ENCODE assay signal across 8 cellular contexts in the genomic region with DNA sequence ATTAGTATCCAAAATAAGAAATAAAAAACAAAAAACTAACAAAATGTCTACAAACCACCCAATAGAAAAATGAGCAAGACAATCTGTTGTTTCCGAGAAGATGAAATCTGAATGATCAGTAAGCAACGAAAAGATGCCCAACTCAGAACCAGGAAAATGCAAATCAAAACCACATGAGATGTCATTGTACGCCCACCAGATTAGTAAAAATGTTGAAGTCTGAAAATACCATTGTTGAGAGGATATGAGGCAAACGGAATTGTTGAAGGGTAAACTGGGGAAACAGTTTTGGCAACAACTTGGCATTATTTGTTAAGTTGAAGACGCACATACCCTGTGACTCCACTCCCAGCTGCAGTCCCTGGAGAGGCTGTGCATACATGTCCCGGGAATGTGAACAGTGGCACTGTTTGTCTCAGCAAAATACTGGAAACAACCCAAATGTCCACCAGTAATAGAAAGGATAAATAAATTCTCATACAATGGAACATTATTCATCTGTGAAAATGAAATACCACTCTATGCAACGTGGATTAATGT. TPM values are rescaled to one million over a fixed set of nuclear protein-coding genes. Genes with fewer than 3 reads are reported as not detected.
DNase-seq lines count a peak whose midpoint lies in the region; ATAC-seq and TF ChIP-seq lines count a peak whose summit lies in the region.

No MANE protein-coding gene starts in this region.

- CTCF ChIA-PET in T-cell (lab: Charles Lee) (no interaction called here), Caco-2 (lab: Charles Lee) (no interaction called here)

- no TSS peak for BruUV-seq in Caco-2 (replicated peaks; lab: Mats Ljungman, UMichigan)

- WGBS in esophagus muscularis mucosa = 53% methylated on average over 7 of the region's 7 CpGs

- H3K27me3 ChIP-seq in esophagus muscularis mucosa = no peaks in the 10 kb centered on the region
- H3K27me3 ChIP-seq in Caco-2 (replicated peaks; ENCODE audit: control insufficient read depth, insufficient read depth, low read length) = no peaks in the 10 kb centered on the region

- H3K27me3 Mint-ChIP-seq in T-cell = no peaks in the 10 kb centered on the region
- no peaks in the 10 kb centered on the region for H3K27me3 Mint-ChIP-seq in osteocyte (ENCODE audit: unreplicated experiment)
- H3K27me3 Mint-ChIP-seq in Caco-2 (ENCODE audit: insufficient read depth, unreplicated experiment) = no peaks in the 10 kb centered on the region

- H3K36me3 ChIP-seq in esophagus muscularis mucosa (peaks cover 0 to 27% (median 15%) of the 10 kb centered on the region in 4 donors), Caco-2 (ENCODE audit: control insufficient read depth, insufficient read depth, low read length) (no peaks in the 10 kb centered on the region; the same call in 1 of the 2 replicates)

- peak overlapping the region; percentile 84 to 90 for H3K27ac Mint-ChIP-seq in T-cell
- H3K27ac Mint-ChIP-seq in osteocyte (ENCODE audit: unreplicated experiment) = peak overlapping the region; percentile 66
- no peak overlapping the region for H3K27ac Mint-ChIP-seq in Caco-2 (ENCODE audit: unreplicated experiment)

- H3K4me3 Mint-ChIP-seq in T-cell (peak overlapping the region; percentile 60 to 68 (median 68)), osteocyte (ENCODE audit: unreplicated experiment) (no peak overlapping the region), Caco-2 (ENCODE audit: unreplicated experiment) (no peak overlapping the region)

- POLR2A ChIA-PET in T-cell (lab: Charles Lee) = interaction anchor here in 1 of 2 donors (0.8 kb wide), 1 partner anchor 132 kb away, joined by 3 read pairs; no protein-coding TSS in a partner anchor
- POLR2A ChIA-PET in Caco-2 (lab: Charles Lee) = no interaction called here

- H3K9me3 Mint-ChIP-seq in T-cell (no peaks in the 10 kb centered on the region), osteocyte (ENCODE audit: unreplicated experiment) (no peaks in the 10 kb centered on the region), Caco-2 (ENCODE audit: unreplicated experiment) (no peaks in the 10 kb centered on the region)

- H3K36me3 Mint-ChIP-seq in T-cell (peaks cover 26% of the 10 kb centered on the region), osteocyte (ENCODE audit: unreplicated experiment) (peaks cover 14% of the 10 kb centered on the region), Caco-2 (ENCODE audit: insufficient read depth, unreplicated experiment) (peaks cover 32% of the 10 kb centered on the region)

- no peak overlapping the region for H3K4me3 ChIP-seq in esophagus muscularis mucosa
- no peak overlapping the region for H3K4me3 ChIP-seq in Caco-2 (ENCODE audit: low read depth, low read length)

- H3K9me3 ChIP-seq in esophagus muscularis mucosa = no peaks in the 10 kb centered on the region
- no peaks in the 10 kb centered on the region for H3K9me3 ChIP-seq in Caco-2

- TF ChIP-seq EP300 in esophagus muscularis mucosa (IDR thresholded peaks at IDR 0.05) = no peak

- TF ChIP-seq POLR2A in esophagus muscularis mucosa (IDR thresholded peaks at IDR 0.05; ENCODE audit: low read depth) = no peak

- TF ChIP-seq CTCF in esophagus muscularis mucosa (IDR thresholded peaks at IDR 0.05) (no peak), osteocyte (IDR thresholded peaks at IDR 0.05) (no peak), Caco-2 (IDR thresholded peaks at IDR 0.05; ENCODE audit: insufficient read depth in 1 of 2, low read depth in 1 of 2, low read length in 1 of 2, severe bottlenecking in 1 of 2, unreplicated experiment in 1 of 2) (no peak)

- no peak for ATAC-seq in T-cell (replicated peaks in 1 of 4)

- H3K4me1 ChIP-seq in esophagus muscularis mucosa (peaks cover 19 to 68% (median 59%) of the 10 kb centered on the region in 4 donors), Caco-2 (no peaks in the 10 kb centered on the region)

- DNase-seq in EL = peak; percentile 59
- no peak for DNase-seq in T-cell
- DNase-seq in esophagus muscularis mucosa (ENCODE audit: extremely low spot score) = no peak
- DNase-seq in osteocyte (ENCODE audit: extremely low spot score, unreplicated experiment) = no peak
- DNase-seq in NCI-H1930 (lab: John Stamatoyannopoulos, UW) = no peak
- no peak for DNase-seq in Caco-2
- no peak for DNase-seq in SW480 (ENCODE audit: low spot score)
- no peak for DNase-seq in GF-D8 (lab: John Stamatoyannopoulos, UW)

- H3K27ac ChIP-seq in esophagus muscularis mucosa (replicated peaks in 1 of 4) = peak overlapping the region; percentile 36 to 66 (median 58)

- H3K4me1 Mint-ChIP-seq in T-cell (peaks cover 67 to 75% (median 70%) of the 10 kb centered on the region in 3 donors), osteocyte (ENCODE audit: unreplicated experiment) (peaks cover 37% of the 10 kb centered on the region), Caco-2 (ENCODE audit: low read depth, unreplicated experiment) (no peaks in the 10 kb centered on the region)

- intact Hi-C loops in esophagus muscularis mucosa (cut with DNase I) = no loop called here
- intact Hi-C loops in Caco-2 (cut with micrococcal nuclease; ENCODE audit: unreplicated experiment) = no loop called here

RNA-seq across cellular contexts. Expression of gene ZBTB17, which starts 10.6 kb away (rescaled TPM):
- total RNA-seq in T-cell (10 to 100 TPM; 66.6 to 82.6 (median 78.3) TPM), esophagus muscularis mucosa (10 to 100 TPM; 29.5 to 40.8 (median 34.6) TPM), osteocyte (34.7 and 37.2 TPM in 2 replicates), Caco-2 (2022) (21.5 and 23.5 TPM in 2 replicates)

RNA-seq across cellular contexts. Expression of gene SRARP, which starts 38.7 kb away (rescaled TPM):
- total RNA-seq in T-cell = not detected
- total RNA-seq in esophagus muscularis mucosa = not detected
- not detected in 2 replicates for total RNA-seq in osteocyte
- 0.16 TPM in 1 of 2 replicates, not detected in the other for total RNA-seq in Caco-2 (2022)

RNA-seq across cellular contexts. Expression of gene HSPB7, which starts 52.5 kb away (rescaled TPM):
- under 1 TPM in 1 of 5 donors, not detected in 4; 0.19 TPM for total RNA-seq in T-cell
- total RNA-seq in esophagus muscularis mucosa = 100 to 1,000 TPM; 111 to 408 (median 279) TPM
- total RNA-seq in osteocyte = 3.4 and 4.2 TPM in 2 replicates
- not detected in 2 replicates for total RNA-seq in Caco-2 (2022)

RNA-seq across cellular contexts. Expression of gene CLCNKA, which starts 56.5 kb away (rescaled TPM):
- total RNA-seq in T-cell (not detected), esophagus muscularis mucosa (under 1 TPM in 3 of 4 donors, not detected in 1; 0.17 to 0.42 (median 0.33) TPM), osteocyte (not detected in 2 replicates), Caco-2 (2022) (0.46 TPM in 1 of 2 replicates, not detected in the other)

Comparison
In these comparisons a context has a peak if more than half of its experiments do, and no peak if none do; other contexts are left out.
1. H3K4me3 Mint-ChIP-seq: peak in T-cell (3 of 3); none in osteocyte (single experiment) and Caco-2 (single experiment).
2. RNA of gene HSPB7, which starts 52.5 kb away (total RNA-seq): 111 to 408 TPM in esophagus muscularis mucosa; 3.4 to 4.2 TPM in osteocyte, 0.19 TPM in T-cell and not detected in Caco-2; every median in the first group is over 10 times any median in the second.